Comparison of ENCODE assay signal across 12 cellular contexts in genomic region chr10:74599676-74600075, GRCh38.
"Had no signal": no experiment of that assay in that cellular context is flagged by ENCODE, and none has a peak within 500 bp of the region (broad histone marks: within the 10 kb centered on the region; RNA-seq: fewer than 3 reads in every experiment).

No MANE protein-coding gene starts in this region.

- ATAC-seq: activated T-cell treated with anti-CD3 and anti-CD28 coated beads, Interleukin-2, amount 50 U/mL, for 72 hours; stimulated activated naive CD8-positive, alpha-beta T cell treated with anti-CD3 and anti-CD28 coated beads, Interleukin-15, amount 100 ng/mL, for 72 hours had no signal

- H3K27ac ChIP-seq: colonic mucosa had no signal

- H3K9me3 ChIP-seq: colonic mucosa had no signal

- H3K4me1 ChIP-seq: colonic mucosa had no signal

- H3K27me3 ChIP-seq: colonic mucosa had no signal

- DNase-seq: activated CD4-positive, alpha-beta T cell treated with anti-CD3 and anti-CD28 coated beads, Interleukin-2, amount 50 U/mL, for 48 hours; activated CD4-positive, CD25-positive, alpha-beta regulatory T cell treated with anti-CD3 and anti-CD28 coated beads, Interleukin-2, amount 50 U/mL, for 72 hours; activated gamma-delta T cell treated with Interleukin-2 at 50 U/mL for 16 hours; activated T-cell treated with anti-CD3 and anti-CD28 coated beads, Interleukin-2, amount 50 U/mL, for 72 hours; colonic mucosa; effector CD4-positive, alpha-beta T cell; mesendoderm; nephron progenitor cell; stimulated activated CD4-positive, alpha-beta T cell treated with anti-CD3 and anti-CD28 coated beads, Interleukin-15, amount 100 ng/mL, for 24 hours; stimulated activated CD4-positive, alpha-beta T cell treated with anti-CD3 and anti-CD28 coated beads, Interleukin-4, amount 100 ng/mL, for 24 hours; stimulated activated naive CD8-positive, alpha-beta T cell treated with anti-CD3 and anti-CD28 coated beads, Interleukin-15, amount 100 ng/mL, for 72 hours; T-helper 9 cell had no signal

- H3K4me3 ChIP-seq: colonic mucosa had no signal

- H3K36me3 ChIP-seq: colonic mucosa had no signal
